In genomic region chr2:28576714-28577113, GRCh38 we compare ENCODE assay signal across 25 cellular contexts.
DNase-seq lines count a peak whose midpoint lies in the region; ATAC-seq, FAIRE-seq and TF ChIP-seq lines count a peak whose summit lies in the region.
"Had no signal": no experiment of that assay in that cellular context is flagged by ENCODE, and none has a peak within 500 bp of the region (broad histone marks: within the 10 kb centered on the region; RNA-seq: fewer than 3 reads in every experiment).

No MANE protein-coding gene starts in this region.

- intact Hi-C loops in K562 (cut with micrococcal nuclease) (no loop called here), psoas muscle (cut with DNase I) (no loop called here)

- no peak for ATAC-seq in K562
- peak; percentile 64 to 91 (median 80) for ATAC-seq in psoas muscle
- ATAC-seq in HG03039 (IDR thresholded peaks at IDR 0.05; ENCODE audit: unreplicated experiment) = no peak
- ATAC-seq in HG03280 (IDR thresholded peaks at IDR 0.05; ENCODE audit: unreplicated experiment) = no peak
- ATAC-seq in activated CD8-positive, alpha-beta memory T cell treated with anti-CD3 and anti-CD28 coated beads, Interleukin-2, amount 10 ng/mL, durations not matched to agents 7 days and 5 days = no peak
- ATAC-seq: A549 had no signal

- no peak for TF ChIP-seq EP300 in K562 (IDR thresholded peaks at IDR 0.05; ENCODE audit: low read length)

- CTCF ChIA-PET in K562 (lab: Yijun Ruan, JAX; ENCODE audit: low intra/inter-chr PET ratio) = interaction anchor here (0.5 to 0.6 kb wide), 2 partner anchors 146 to 195 kb away, joined by 5 read pairs; no protein-coding TSS in a partner anchor
- CTCF ChIA-PET in activated CD8-positive, alpha-beta memory T cell treated with anti-CD3 and anti-CD28 coated beads, Interleukin-2, amount 10 ng/mL, durations not matched to agents 7 days and 5 days (lab: Charles Lee) = interaction anchor here (2.1 kb wide), 1 partner anchor 12 kb away, joined by 6 read pairs; no protein-coding TSS in a partner anchor

- H3K36me3 ChIP-seq in K562 (ENCODE audit: control insufficient read depth, insufficient read depth, low read length) = no peaks in the 10 kb centered on the region
- H3K36me3 ChIP-seq in psoas muscle (ENCODE audit: insufficient read depth in 1 of 2, low read depth in 1 of 2) = no peaks in the 10 kb centered on the region
- H3K36me3 ChIP-seq: BE2C had no signal

- in situ Hi-C loops in K562 (cut with MboI) = loop anchor here (25.0 kb wide), 1 partner anchor 186 kb away; the partner anchor contains the start of gene PPP1CB

- H3K4me3 ChIP-seq in K562 = no peak overlapping the region
- no peak overlapping the region for H3K4me3 ChIP-seq in psoas muscle
- H3K4me3 ChIP-seq: A549; BLaER1 treated with 17β-estradiol and CSF1 and Interleukin-3, amounts not matched to agents 10 nM and 100 nM; GM23248 had no signal

- POLR2A ChIA-PET in K562 (lab: Yijun Ruan, JAX) = no interaction called here

- H3K27ac Mint-ChIP-seq in activated CD8-positive, alpha-beta memory T cell treated with anti-CD3 and anti-CD28 coated beads, Interleukin-2, amount 10 ng/mL, durations not matched to agents 7 days and 5 days = no peak overlapping the region
- H3K27ac Mint-ChIP-seq: CD4-positive, alpha-beta T cell; CD8-positive, alpha-beta memory T cell had no signal

- no peak overlapping the region for H2AFZ ChIP-seq in K562 (ENCODE audit: low read depth, low read length)
- H2AFZ ChIP-seq: GM23248 had no signal

- no peak for TF ChIP-seq POLR2A in K562 (conservative IDR thresholded peaks at IDR 0.05)

- H3K36me3 Mint-ChIP-seq in activated CD8-positive, alpha-beta memory T cell treated with anti-CD3 and anti-CD28 coated beads, Interleukin-2, amount 10 ng/mL, durations not matched to agents 7 days and 5 days = no peaks in the 10 kb centered on the region
- H3K36me3 Mint-ChIP-seq: CD14-positive monocyte had no signal

- peaks cover 3% of the 10 kb centered on the region for H3K27me3 Mint-ChIP-seq in activated CD8-positive, alpha-beta memory T cell treated with anti-CD3 and anti-CD28 coated beads, Interleukin-2, amount 10 ng/mL, durations not matched to agents 7 days and 5 days
- H3K27me3 Mint-ChIP-seq: CD4-positive, alpha-beta T cell had no signal

- H3K9me3 ChIP-seq in K562 (replicated peaks; ENCODE audit: control insufficient read depth, insufficient read depth, low read depth, low read length) (no peaks in the 10 kb centered on the region), psoas muscle (no peaks in the 10 kb centered on the region)
- H3K9me3 ChIP-seq: BE2C had no signal

- no peak overlapping the region for H3K4me2 ChIP-seq in K562 (ENCODE audit: insufficient read depth, low read length)
- H3K4me2 ChIP-seq: A549 had no signal

- 8% methylated on average over 5 of the region's 5 CpGs for WGBS in K562 (ENCODE audit: insufficient coverage, low coverage, missing lambda C conversion rate)
- WGBS in psoas muscle, 3 donors = 68 to 75% (median 70%) methylated on average over 5 of the region's 5 CpGs

- no peak overlapping the region for H3K4me3 Mint-ChIP-seq in activated CD8-positive, alpha-beta memory T cell treated with anti-CD3 and anti-CD28 coated beads, Interleukin-2, amount 10 ng/mL, durations not matched to agents 7 days and 5 days
- H3K4me3 Mint-ChIP-seq: CD14-positive monocyte; CD4-positive, alpha-beta T cell; CD8-positive, alpha-beta memory T cell had no signal

- DNase-seq in DMS53 (lab: John Stamatoyannopoulos, UW) = peak; percentile 23
- no peak for DNase-seq in DMS53 treated with DMSO at 0.1 percent for 48 hours (lab: John Stamatoyannopoulos, UW; ENCODE audit: unreplicated experiment)
- no peak for DNase-seq in K562 (ENCODE audit: extremely low read depth in 1 of 4, low spot score in 3 of 4)
- no peak for DNase-seq in psoas muscle
- no peak for DNase-seq in NCI-H526 treated with DMSO at 0.1 percent for 48 hours (lab: John Stamatoyannopoulos, UW)
- no peak for DNase-seq in activated CD8-positive, alpha-beta memory T cell treated with anti-CD3 and anti-CD28 coated beads, Interleukin-2, amount 10 ng/mL, durations not matched to agents 7 days and 5 days
- DNase-seq: ACHN; AML-193; BE2C; Calu3; CD4-positive, alpha-beta T cell; CD8-positive, alpha-beta memory T cell; DMS79; GM23248; H7; HCEC 1CT had no signal

- H3K4me1 ChIP-seq in K562 (replicated peaks in 1 of 2; ENCODE audit: control insufficient read depth in 2 of 2, insufficient read depth in 2 of 2, low read length in 2 of 2) = peaks cover 0 to 3% of the 10 kb centered on the region in 2 experiments; a peak in 2 of 5 replicates
- no peaks in the 10 kb centered on the region for H3K4me1 ChIP-seq in psoas muscle
- H3K4me1 ChIP-seq: A549, BE2C had no signal

- no peak for FAIRE-seq in K562 (lab: Jason Lieb, UNC)
- FAIRE-seq: A549, GM12892, GM19239, H1 had no signal

- no peaks in the 10 kb centered on the region for H3K9me1 ChIP-seq in K562 (ENCODE audit: control insufficient read depth, insufficient read depth, low read length)

- no peaks in the 10 kb centered on the region for H3K79me2 ChIP-seq in K562 (ENCODE audit: control insufficient read depth, insufficient read depth, low read length)

- H3K4me1 Mint-ChIP-seq in activated CD8-positive, alpha-beta memory T cell treated with anti-CD3 and anti-CD28 coated beads, Interleukin-2, amount 10 ng/mL, durations not matched to agents 7 days and 5 days = no peaks in the 10 kb centered on the region
- H3K4me1 Mint-ChIP-seq: CD14-positive monocyte; CD8-positive, alpha-beta memory T cell had no signal

- no peak overlapping the region for H3K27ac ChIP-seq in K562 (ENCODE audit: extremely low read depth, low read depth, low read length)
- H3K27ac ChIP-seq in psoas muscle = peak overlapping the region; percentile 47
- H3K27ac ChIP-seq: 22Rv1; BLaER1 treated with 17β-estradiol and CSF1 and Interleukin-3, amounts not matched to agents 10 nM and 100 nM; GM23248 had no signal

- H3K9ac ChIP-seq in K562 (ENCODE audit: insufficient read depth in 1 of 2, low read depth in 2 of 2, low read length in 2 of 2) = no peak overlapping the region
- H3K9ac ChIP-seq: BLaER1 treated with 17β-estradiol and CSF1 and Interleukin-3, amounts not matched to agents 10 nM and 100 nM; GM23248 had no signal

- H3K27me3 ChIP-seq in K562 (ENCODE audit: control insufficient read depth in 2 of 2, insufficient read depth in 2 of 2, low read length in 2 of 2) (peaks cover 0 to 11% of the 10 kb centered on the region in 2 experiments; a peak in 3 of 5 replicates), psoas muscle (ENCODE audit: insufficient read depth in 3 of 3, low read length in 2 of 3) (no peaks in the 10 kb centered on the region)
- H3K27me3 ChIP-seq: BE2C; BLaER1 treated with 17β-estradiol and CSF1 and Interleukin-3, amounts not matched to agents 10 nM and 100 nM had no signal

- no TSS peak for BruUV-seq in K562 (replicated peaks; lab: Mats Ljungman, UMichigan)

- TF ChIP-seq RAD21 in K562 (CRISPR knock-in tag; conservative IDR thresholded peaks at IDR 0.05 in 1 of 2, IDR thresholded peaks at IDR 0.05 in 1 of 2) = no peak

- TF ChIP-seq CTCF in K562 (IDR thresholded peaks at IDR 0.05 in 2 of 3, conservative IDR thresholded peaks at IDR 0.05 in 1 of 3; ENCODE audit: insufficient read depth in 2 of 3, low read depth in 1 of 3, low read length in 3 of 3) = no peak
- no peak for TF ChIP-seq CTCF in psoas muscle (IDR thresholded peaks at IDR 0.05)

- H4K20me1 ChIP-seq in K562 (replicated peaks; ENCODE audit: control insufficient read depth, insufficient read depth, low read length) = no peaks in the 10 kb centered on the region; the same call in 1 of the 2 replicates
- H4K20me1 ChIP-seq: BLaER1 treated with 17β-estradiol and CSF1 and Interleukin-3, amounts not matched to agents 10 nM and 100 nM had no signal

- H3K9me3 Mint-ChIP-seq in activated CD8-positive, alpha-beta memory T cell treated with anti-CD3 and anti-CD28 coated beads, Interleukin-2, amount 10 ng/mL, durations not matched to agents 7 days and 5 days (ENCODE audit: low read depth) = peaks cover under 1% of the 10 kb centered on the region
- H3K9me3 Mint-ChIP-seq: CD4-positive, alpha-beta T cell had no signal

TF ChIP-seq in K562, 482 proteins besides CTCF, POLR2A, EP300 and RAD21:
- no peak for TF ChIP-seq ZFX (CRISPR knock-in tag; IDR thresholded peaks at IDR 0.05)
- TF ChIP-seq, protein P1, sequence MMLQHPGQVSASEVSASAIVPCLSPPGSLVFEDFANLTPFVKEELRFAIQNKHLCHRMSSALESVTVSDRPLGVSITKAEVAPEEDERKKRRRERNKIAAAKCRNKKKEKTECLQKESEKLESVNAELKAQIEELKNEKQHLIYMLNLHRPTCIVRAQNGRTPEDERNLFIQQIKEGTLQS (IDR thresholded peaks at IDR 0.05) = 0 out of 2 replicates have a peak, but pooled peaks have one; percentile 18
- TF ChIP-seq, protein P1 (CRISPR knock-in tag; conservative IDR thresholded peaks at IDR 0.05) = no peak

Comparison
In these comparisons a context has a peak if more than half of its experiments do, and no peak if none do; other contexts are left out.
1. ATAC-seq: peak in psoas muscle (4 of 4); none in K562 (single experiment), HG03039 (single experiment), HG03280 (single experiment) and activated CD8-positive, alpha-beta memory T cell treated with anti-CD3 and anti-CD28 coated beads, Interleukin-2, amount 10 ng/mL, durations not matched to agents 7 days and 5 days (single experiment).